Comparison of ENCODE assay signal across 1 cellular context in the genomic region with DNA sequence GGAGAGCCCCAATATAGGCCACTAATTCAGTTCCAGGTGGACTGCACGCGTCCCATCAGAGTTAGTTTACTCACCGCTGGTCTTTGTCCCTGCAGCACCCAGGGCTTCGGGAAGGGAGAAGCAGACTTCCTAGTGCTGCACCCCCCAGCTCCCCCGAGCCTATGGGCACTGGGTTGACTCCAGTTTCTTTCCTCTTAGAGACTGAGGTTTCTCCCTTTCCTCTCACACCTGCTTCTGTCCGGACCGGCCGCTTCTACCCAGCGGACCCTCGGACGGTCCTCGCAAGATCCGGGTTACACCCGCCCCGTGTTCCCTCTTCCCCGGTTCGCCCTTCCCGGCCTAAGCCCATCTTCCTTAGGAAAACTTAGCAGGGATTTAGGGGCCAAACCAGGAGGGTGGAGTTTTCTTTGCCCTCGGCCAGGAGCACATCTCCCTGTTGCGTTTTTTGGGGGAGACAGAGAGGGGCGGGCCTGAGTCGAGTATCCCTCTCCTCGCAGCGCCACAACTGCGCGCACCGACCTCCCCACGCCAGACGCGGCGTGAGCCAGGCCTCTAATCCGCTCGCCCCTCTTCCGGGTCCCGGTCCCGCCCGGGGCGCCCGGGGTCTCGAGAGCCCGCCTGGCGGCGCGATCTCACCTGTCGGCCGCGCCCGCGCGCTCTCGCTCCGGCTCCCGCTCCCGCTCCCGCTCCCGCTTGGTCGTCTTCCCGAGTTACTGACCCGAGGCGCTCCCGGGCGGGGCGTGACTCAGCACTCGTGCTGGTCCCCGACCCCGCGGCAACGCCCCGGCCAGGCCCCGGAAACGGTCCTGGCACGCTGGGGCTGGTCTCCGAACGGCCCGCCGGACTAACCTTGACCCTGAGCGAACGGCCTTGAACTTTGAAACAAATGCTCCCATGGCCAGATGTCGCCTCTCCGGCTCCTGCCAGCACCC.
TF ChIP-seq lines count a peak whose summit lies in the region.

TSS of gene AIFM2 (minus strand) at position 728 of the 932 bp plus-strand sequence. CDS start 8,741 bp downstream, outside the sequence.

TF ChIP-seq in HepG2, 621 proteins besides CTCF, POLR2A, EP300 and RAD21 (continued from another document and continues in another):
- peak; percentile 100 for TF ChIP-seq RARA (CRISPR knock-in tag; IDR thresholded peaks at IDR 0.05)
- TF ChIP-seq ZNF362 (CRISPR knock-in tag; IDR thresholded peaks at IDR 0.05; ENCODE audit: borderline replicate concordance) = peak; percentile 7; the same call in 1 of the 2 replicates
- no peak for TF ChIP-seq ZNF318 (CRISPR knock-in tag; IDR thresholded peaks at IDR 0.05)
- no peak for TF ChIP-seq GTF3A (CRISPR knock-in tag; conservative IDR thresholded peaks at IDR 0.05)
- TF ChIP-seq MYC (CRISPR knock-in tag; IDR thresholded peaks at IDR 0.05; ENCODE audit: borderline replicate concordance) = peak; percentile 91
- TF ChIP-seq, protein P1, sequence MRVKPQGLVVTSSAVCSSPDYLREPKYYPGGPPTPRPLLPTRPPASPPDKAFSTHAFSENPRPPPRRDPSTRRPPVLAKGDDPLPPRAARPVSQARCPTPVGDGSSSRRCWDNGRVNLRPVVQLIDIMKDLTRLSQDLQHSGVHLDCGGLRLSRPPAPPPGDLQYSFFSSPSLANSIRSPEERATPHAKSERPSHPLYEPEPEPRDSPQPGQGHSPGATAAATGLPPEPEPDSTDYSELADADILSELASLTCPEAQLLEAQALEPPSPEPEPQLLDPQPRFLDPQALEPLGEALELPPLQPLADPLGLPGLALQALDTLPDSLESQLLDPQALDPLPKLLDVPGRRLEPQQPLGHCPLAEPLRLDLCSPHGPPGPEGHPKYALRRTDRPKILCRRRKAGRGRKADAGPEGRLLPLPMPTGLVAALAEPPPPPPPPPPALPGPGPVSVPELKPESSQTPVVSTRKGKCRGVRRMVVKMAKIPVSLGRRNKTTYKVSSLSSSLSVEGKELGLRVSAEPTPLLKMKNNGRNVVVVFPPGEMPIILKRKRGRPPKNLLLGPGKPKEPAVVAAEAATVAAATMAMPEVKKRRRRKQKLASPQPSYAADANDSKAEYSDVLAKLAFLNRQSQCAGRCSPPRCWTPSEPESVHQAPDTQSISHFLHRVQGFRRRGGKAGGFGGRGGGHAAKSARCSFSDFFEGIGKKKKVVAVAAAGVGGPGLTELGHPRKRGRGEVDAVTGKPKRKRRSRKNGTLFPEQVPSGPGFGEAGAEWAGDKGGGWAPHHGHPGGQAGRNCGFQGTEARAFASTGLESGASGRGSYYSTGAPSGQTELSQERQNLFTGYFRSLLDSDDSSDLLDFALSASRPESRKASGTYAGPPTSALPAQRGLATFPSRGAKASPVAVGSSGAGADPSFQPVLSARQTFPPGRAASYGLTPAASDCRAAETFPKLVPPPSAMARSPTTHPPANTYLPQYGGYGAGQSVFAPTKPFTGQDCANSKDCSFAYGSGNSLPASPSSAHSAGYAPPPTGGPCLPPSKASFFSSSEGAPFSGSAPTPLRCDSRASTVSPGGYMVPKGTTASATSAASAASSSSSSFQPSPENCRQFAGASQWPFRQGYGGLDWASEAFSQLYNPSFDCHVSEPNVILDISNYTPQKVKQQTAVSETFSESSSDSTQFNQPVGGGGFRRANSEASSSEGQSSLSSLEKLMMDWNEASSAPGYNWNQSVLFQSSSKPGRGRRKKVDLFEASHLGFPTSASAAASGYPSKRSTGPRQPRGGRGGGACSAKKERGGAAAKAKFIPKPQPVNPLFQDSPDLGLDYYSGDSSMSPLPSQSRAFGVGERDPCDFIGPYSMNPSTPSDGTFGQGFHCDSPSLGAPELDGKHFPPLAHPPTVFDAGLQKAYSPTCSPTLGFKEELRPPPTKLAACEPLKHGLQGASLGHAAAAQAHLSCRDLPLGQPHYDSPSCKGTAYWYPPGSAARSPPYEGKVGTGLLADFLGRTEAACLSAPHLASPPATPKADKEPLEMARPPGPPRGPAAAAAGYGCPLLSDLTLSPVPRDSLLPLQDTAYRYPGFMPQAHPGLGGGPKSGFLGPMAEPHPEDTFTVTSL (CRISPR knock-in tag; IDR thresholded peaks at IDR 0.05; ENCODE audit: borderline replicate concordance) = peak; percentile 64
- no peak for TF ChIP-seq ZBTB42 (CRISPR knock-in tag; IDR thresholded peaks at IDR 0.05)
- no peak for TF ChIP-seq GABPA (IDR thresholded peaks at IDR 0.05; ENCODE audit: low read depth, low read length)
- peak; percentile 72 for TF ChIP-seq GABPA (CRISPR knock-in tag; IDR thresholded peaks at IDR 0.05; ENCODE audit: low read depth)
- no peak for TF ChIP-seq SMAD3 (CRISPR knock-in tag; IDR thresholded peaks at IDR 0.05)
- peak; percentile 56; the same call in 1 of the 2 replicates for TF ChIP-seq ZNF263 (CRISPR knock-in tag; IDR thresholded peaks at IDR 0.05)
- no peak for TF ChIP-seq ZNF713 (CRISPR knock-in tag; IDR thresholded peaks at IDR 0.05)
- TF ChIP-seq, protein P2, sequence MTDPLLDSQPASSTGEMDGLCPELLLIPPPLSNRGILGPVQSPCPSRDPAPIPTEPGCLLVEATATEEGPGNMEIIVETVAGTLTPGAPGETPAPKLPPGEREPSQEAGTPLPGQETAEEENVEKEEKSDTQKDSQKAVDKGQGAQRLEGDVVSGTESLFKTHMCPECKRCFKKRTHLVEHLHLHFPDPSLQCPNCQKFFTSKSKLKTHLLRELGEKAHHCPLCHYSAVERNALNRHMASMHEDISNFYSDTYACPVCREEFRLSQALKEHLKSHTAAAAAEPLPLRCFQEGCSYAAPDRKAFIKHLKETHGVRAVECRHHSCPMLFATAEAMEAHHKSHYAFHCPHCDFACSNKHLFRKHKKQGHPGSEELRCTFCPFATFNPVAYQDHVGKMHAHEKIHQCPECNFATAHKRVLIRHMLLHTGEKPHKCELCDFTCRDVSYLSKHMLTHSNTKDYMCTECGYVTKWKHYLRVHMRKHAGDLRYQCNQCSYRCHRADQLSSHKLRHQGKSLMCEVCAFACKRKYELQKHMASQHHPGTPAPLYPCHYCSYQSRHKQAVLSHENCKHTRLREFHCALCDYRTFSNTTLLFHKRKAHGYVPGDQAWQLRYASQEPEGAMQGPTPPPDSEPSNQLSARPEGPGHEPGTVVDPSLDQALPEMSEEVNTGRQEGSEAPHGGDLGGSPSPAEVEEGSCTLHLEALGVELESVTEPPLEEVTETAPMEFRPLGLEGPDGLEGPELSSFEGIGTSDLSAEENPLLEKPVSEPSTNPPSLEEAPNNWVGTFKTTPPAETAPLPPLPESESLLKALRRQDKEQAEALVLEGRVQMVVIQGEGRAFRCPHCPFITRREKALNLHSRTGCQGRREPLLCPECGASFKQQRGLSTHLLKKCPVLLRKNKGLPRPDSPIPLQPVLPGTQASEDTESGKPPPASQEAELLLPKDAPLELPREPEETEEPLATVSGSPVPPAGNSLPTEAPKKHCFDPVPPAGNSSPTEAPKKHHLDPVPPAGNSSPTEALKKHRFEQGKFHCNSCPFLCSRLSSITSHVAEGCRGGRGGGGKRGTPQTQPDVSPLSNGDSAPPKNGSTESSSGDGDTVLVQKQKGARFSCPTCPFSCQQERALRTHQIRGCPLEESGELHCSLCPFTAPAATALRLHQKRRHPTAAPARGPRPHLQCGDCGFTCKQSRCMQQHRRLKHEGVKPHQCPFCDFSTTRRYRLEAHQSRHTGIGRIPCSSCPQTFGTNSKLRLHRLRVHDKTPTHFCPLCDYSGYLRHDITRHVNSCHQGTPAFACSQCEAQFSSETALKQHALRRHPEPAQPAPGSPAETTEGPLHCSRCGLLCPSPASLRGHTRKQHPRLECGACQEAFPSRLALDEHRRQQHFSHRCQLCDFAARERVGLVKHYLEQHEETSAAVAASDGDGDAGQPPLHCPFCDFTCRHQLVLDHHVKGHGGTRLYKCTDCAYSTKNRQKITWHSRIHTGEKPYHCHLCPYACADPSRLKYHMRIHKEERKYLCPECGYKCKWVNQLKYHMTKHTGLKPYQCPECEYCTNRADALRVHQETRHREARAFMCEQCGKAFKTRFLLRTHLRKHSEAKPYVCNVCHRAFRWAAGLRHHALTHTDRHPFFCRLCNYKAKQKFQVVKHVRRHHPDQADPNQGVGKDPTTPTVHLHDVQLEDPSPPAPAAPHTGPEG (CRISPR knock-in tag; IDR thresholded peaks at IDR 0.05) = peak; percentile 76; the same call in 1 of the 2 replicates
- 0 out of 2 replicates have a peak, but pooled peaks have one; percentile 44 for TF ChIP-seq ARID2 (CRISPR knock-in tag; IDR thresholded peaks at IDR 0.05; ENCODE audit: borderline replicate concordance)
- TF ChIP-seq XRCC5 (optimal IDR thresholded peaks at IDR 0.05; ENCODE audit: low read length) = no peak
- TF ChIP-seq RFXANK (CRISPR knock-in tag; IDR thresholded peaks at IDR 0.05) = no peak
- no peak for TF ChIP-seq CHD4 (IDR thresholded peaks at IDR 0.05; ENCODE audit: borderline replicate concordance, low read length)
- TF ChIP-seq ZNF850 (CRISPR knock-in tag; conservative IDR thresholded peaks at IDR 0.05) = no peak; the same call in 1 of the 2 replicates
- peak; percentile 45; the same call in 1 of the 2 replicates for TF ChIP-seq TFDP1 (CRISPR knock-in tag; IDR thresholded peaks at IDR 0.05; ENCODE audit: borderline replicate concordance)
- peak; percentile 70 for TF ChIP-seq ZNF574 (CRISPR knock-in tag; IDR thresholded peaks at IDR 0.05)
